Comparison of ENCODE assay signal across 10 cellular contexts in the genomic region with DNA sequence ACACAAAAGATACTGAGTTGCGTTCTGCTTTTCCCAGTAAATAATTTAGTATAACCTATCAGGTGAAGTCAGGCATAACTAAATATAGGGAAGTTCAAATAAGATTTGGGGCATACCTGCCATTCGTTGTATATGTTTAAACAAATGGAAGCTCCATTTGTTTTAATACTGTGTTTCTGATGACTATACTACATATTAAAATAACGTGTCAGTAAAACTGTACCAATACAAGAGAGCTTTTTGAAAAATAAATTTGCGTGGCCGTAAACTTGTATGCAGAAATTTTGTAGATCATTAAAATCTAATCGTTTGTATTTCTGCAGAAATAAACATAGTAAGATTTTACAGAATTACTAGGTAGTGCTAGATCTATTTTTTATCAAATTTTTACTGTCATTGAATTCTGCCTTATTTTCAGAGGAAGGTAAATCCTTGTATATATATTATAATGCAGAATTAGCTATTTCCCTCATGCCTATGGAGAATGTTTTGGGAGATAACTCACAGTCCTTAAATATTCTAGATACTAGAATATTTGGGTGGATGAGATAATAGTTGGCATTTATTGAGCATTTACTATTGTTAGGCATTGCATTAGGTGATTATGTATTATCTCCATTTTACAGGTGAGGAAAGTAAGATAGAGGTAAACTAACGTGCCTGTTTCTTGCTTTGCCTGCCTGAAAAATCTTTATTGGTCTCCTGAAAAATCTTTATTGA. TPM values are rescaled to one million over a fixed set of nuclear protein-coding genes. Genes with fewer than 3 reads are reported as not detected.
DNase-seq lines count a peak whose midpoint lies in the region; TF ChIP-seq lines count a peak whose summit lies in the region.
"Had no signal": no experiment of that assay in that cellular context is flagged by ENCODE, and none has a peak within 500 bp of the region (broad histone marks: within the 10 kb centered on the region; RNA-seq: fewer than 3 reads in every experiment).

No MANE protein-coding gene starts in this region.

- peak overlapping the region; percentile 70 to 87 (median 76) for H3K4me3 ChIP-seq in BLaER1 treated with 17β-estradiol and CSF1 and Interleukin-3, amounts not matched to agents 10 nM and 100 nM
- H3K4me3 ChIP-seq in MG63 (peak overlapping the region; percentile 80), coronary artery (peak overlapping the region; percentile 84)

- peak overlapping the region; percentile 79 to 97 (median 86) for H3K4me2 ChIP-seq in BLaER1 treated with 17β-estradiol and CSF1 and Interleukin-3, amounts not matched to agents 10 nM and 100 nM

- peak overlapping the region; percentile 94 to 98 (median 95) for H3K4me3 Mint-ChIP-seq in nephron

- H3K36me3 Mint-ChIP-seq in nephron (ENCODE audit: low read depth) = peaks cover 14% of the 10 kb centered on the region

- no peak for TF ChIP-seq CTCF in coronary artery (IDR thresholded peaks at IDR 0.05)
- no peak for TF ChIP-seq CTCF in nephron (IDR thresholded peaks at IDR 0.05; ENCODE audit: unreplicated experiment in 3 of 3)

- H3K4me1 ChIP-seq in BLaER1 treated with 17β-estradiol and CSF1 and Interleukin-3, amounts not matched to agents 10 nM and 100 nM = peaks cover 32 to 48% (median 39%) of the 10 kb centered on the region in 10 experiments
- H3K4me1 ChIP-seq: prostate gland had no signal

- H3K4me1 Mint-ChIP-seq in nephron = peaks cover 36% of the 10 kb centered on the region

- peak overlapping the region in 9 of 11 experiments; percentile 82 to 94 (median 89); a peak in 15 of 22 replicates for H3K9ac ChIP-seq in BLaER1 treated with 17β-estradiol and CSF1 and Interleukin-3, amounts not matched to agents 10 nM and 100 nM

- no peaks in the 10 kb centered on the region for H3K27me3 ChIP-seq in BLaER1 treated with 17β-estradiol and CSF1 and Interleukin-3, amounts not matched to agents 10 nM and 100 nM
- H3K27me3 ChIP-seq in MG63 = no peaks in the 10 kb centered on the region
- H3K27me3 ChIP-seq: body of pancreas had no signal

- H3K9me3 Mint-ChIP-seq in nephron = no peaks in the 10 kb centered on the region

- no peaks in the 10 kb centered on the region for H3K9me3 ChIP-seq in BLaER1 treated with 17β-estradiol and CSF1 and Interleukin-3, amounts not matched to agents 10 nM and 100 nM (replicated peaks in 1 of 11)
- no peaks in the 10 kb centered on the region for H3K9me3 ChIP-seq in MG63
- H3K9me3 ChIP-seq: body of pancreas, prostate gland had no signal

- peak overlapping the region; percentile 34 to 96 (median 75) for H3K27ac Mint-ChIP-seq in nephron

- H4K20me1 ChIP-seq in BLaER1 treated with 17β-estradiol and CSF1 and Interleukin-3, amounts not matched to agents 10 nM and 100 nM = peaks cover 3 to 48% (median 32%) of the 10 kb centered on the region in 11 experiments; a peak in 16 of 22 replicates

- DNase-seq in MG63 (no peak), coronary artery (ENCODE audit: low spot score) (no peak), pons (ENCODE audit: low spot score) (no peak), NCI-H1417 (lab: John Stamatoyannopoulos, UW) (no peak), dermis blood vessel endothelial cell (no peak), T1000 (lab: John Stamatoyannopoulos, UW) (no peak)
- DNase-seq: body of pancreas had no signal

- H3K27me3 Mint-ChIP-seq in nephron (ENCODE audit: low read depth) = no peaks in the 10 kb centered on the region

- peaks cover 0 to 24% (median 10%) of the 10 kb centered on the region in 11 experiments; a peak in 8 of 22 replicates for H3K36me3 ChIP-seq in BLaER1 treated with 17β-estradiol and CSF1 and Interleukin-3, amounts not matched to agents 10 nM and 100 nM
- no peaks in the 10 kb centered on the region; the same call in 1 of the 2 replicates for H3K36me3 ChIP-seq in MG63
- H3K36me3 ChIP-seq: prostate gland had no signal

- peak overlapping the region in 1 of 11 experiments; percentile 90; a peak in 1 of 22 replicates for H3K27ac ChIP-seq in BLaER1 treated with 17β-estradiol and CSF1 and Interleukin-3, amounts not matched to agents 10 nM and 100 nM
- no peak overlapping the region for H3K27ac ChIP-seq in coronary artery

RNA-seq across cellular contexts. Expression of gene SCFD1, which starts 1.5 kb away (rescaled TPM):
- 43.6 and 57.4 TPM in 2 replicates for total RNA-seq in MG63 (2014; rRNA removed; shearing (Covaris generic); ENCODE audit: low replicate concordance)
- total RNA-seq in dermis blood vessel endothelial cell = 74.2 and 74.7 TPM in 2 replicates
